In the genomic region with DNA sequence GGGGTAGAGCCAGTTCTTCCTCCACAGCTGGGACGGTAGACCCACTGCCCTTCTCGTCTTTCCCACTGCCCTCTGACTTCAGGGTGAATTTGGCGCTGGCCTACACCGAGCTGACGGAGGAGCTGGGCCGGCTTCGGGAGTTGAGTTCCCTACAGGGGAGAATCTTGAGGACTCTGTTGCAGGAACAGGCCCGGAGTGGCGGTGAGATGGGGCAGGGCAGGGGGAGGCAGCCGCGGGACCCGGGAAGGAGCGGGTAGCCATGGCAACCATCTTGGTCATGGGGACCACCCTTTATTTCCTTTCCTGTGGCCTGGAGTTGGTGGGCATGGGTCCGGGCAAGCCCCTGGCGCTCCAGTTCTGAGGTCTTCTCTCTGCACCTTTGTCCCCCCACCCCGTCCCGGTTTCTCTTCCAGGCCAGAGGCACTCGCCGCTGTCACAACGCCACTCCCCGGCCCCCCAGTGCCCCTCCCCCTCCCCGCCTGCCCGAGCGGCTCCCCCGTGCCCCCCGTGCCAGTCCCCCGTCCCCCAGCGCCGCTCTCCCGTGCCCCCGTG, we compare ENCODE assay signal across 1 cellular context.
TF ChIP-seq lines count a peak whose summit lies in the region.

No MANE protein-coding gene starts in this region.

TF ChIP-seq in IMR-90, 13 proteins besides CTCF, POLR2A, EP300 and RAD21:
- TF ChIP-seq MAFK (IDR thresholded peaks at IDR 0.05; ENCODE audit: low read depth, low read length) (no peak), CEBPB (IDR thresholded peaks at IDR 0.05; ENCODE audit: low read depth, low read length) (no peak), NFE2L2 (IDR thresholded peaks at IDR 0.05; ENCODE audit: low read depth, low read length) (no peak), BHLHE40 (IDR thresholded peaks at IDR 0.05; ENCODE audit: low read depth, low read length) (no peak), MAZ (IDR thresholded peaks at IDR 0.05; ENCODE audit: borderline replicate concordance, low read depth, low read length) (no peak), CHD1 (IDR thresholded peaks at IDR 0.05; ENCODE audit: low read depth, low read length) (no peak), RFX5 (IDR thresholded peaks at IDR 0.05; ENCODE audit: low read depth, low read length) (no peak), RCOR1 (IDR thresholded peaks at IDR 0.05; ENCODE audit: insufficient replicate concordance, low read length) (no peak)
- TF ChIP-seq, protein P1, sequence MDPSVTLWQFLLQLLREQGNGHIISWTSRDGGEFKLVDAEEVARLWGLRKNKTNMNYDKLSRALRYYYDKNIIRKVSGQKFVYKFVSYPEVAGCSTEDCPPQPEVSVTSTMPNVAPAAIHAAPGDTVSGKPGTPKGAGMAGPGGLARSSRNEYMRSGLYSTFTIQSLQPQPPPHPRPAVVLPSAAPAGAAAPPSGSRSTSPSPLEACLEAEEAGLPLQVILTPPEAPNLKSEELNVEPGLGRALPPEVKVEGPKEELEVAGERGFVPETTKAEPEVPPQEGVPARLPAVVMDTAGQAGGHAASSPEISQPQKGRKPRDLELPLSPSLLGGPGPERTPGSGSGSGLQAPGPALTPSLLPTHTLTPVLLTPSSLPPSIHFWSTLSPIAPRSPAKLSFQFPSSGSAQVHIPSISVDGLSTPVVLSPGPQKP (IDR thresholded peaks at IDR 0.05; ENCODE audit: borderline replicate concordance, low read depth, low read length) = no peak
- TF ChIP-seq, protein P2, sequence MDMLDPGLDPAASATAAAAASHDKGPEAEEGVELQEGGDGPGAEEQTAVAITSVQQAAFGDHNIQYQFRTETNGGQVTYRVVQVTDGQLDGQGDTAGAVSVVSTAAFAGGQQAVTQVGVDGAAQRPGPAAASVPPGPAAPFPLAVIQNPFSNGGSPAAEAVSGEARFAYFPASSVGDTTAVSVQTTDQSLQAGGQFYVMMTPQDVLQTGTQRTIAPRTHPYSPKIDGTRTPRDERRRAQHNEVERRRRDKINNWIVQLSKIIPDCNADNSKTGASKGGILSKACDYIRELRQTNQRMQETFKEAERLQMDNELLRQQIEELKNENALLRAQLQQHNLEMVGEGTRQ (IDR thresholded peaks at IDR 0.05; ENCODE audit: low read depth, low read length) = no peak
